8 cellular contexts compared by ENCODE assay signal in the genomic region with DNA sequence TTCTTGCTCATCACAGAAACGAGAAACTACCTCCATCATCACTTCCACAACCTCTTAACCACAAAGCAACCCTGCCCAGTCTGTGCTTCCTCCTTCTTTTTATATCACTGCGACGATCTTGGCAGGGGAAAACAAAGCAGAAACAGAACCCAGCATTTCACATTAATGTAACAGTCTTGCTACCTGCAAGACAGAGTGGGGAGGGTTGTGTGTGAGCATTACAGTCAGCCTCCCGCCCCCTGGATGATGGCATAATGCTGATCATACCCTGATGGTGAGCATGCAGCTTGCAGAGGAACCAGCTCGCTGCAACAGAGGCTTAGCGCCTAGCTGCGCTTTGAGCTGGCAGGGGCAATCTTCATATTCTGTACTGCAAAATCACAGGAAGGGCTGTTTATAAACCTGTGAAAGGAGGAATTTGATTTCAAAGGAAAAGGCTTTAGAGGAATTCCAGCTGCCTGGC.
DNase-seq lines count a peak whose midpoint lies in the region; ATAC-seq lines count a peak whose summit lies in the region.

No MANE protein-coding gene starts in this region.

- no peaks in the 10 kb centered on the region for H3K9me3 ChIP-seq in SJSA1 (replicated peaks)
- H3K9me3 ChIP-seq in stomach smooth muscle (ENCODE audit: control insufficient read depth in 2 of 2, low read length in 2 of 2): no peaks in the 10 kb centered on the region

- H3K27ac ChIP-seq in SJSA1 (no peak overlapping the region), stomach smooth muscle (ENCODE audit: low read length) (no peak overlapping the region)

- H3K4me3 Mint-ChIP-seq in naive thymus-derived CD8-positive, alpha-beta T cell: peak overlapping the region; percentile 62 to 88 (median 82)

- H3K4me1 ChIP-seq in SJSA1 (replicated peaks): peaks cover 54% of the 10 kb centered on the region
- peaks cover 5% of the 10 kb centered on the region for H3K4me1 ChIP-seq in stomach smooth muscle (ENCODE audit: control insufficient read depth, insufficient read depth, low read length)

- H3K27me3 Mint-ChIP-seq in naive thymus-derived CD8-positive, alpha-beta T cell: peaks cover 0 to 19% (median 2%) of the 10 kb centered on the region in 5 donors

- no peak overlapping the region for H3K9ac ChIP-seq in stomach smooth muscle (ENCODE audit: low read length in 2 of 2)

- H3K36me3 ChIP-seq in SJSA1: no peaks in the 10 kb centered on the region
- no peaks in the 10 kb centered on the region for H3K36me3 ChIP-seq in stomach smooth muscle (ENCODE audit: control insufficient read depth in 2 of 2, insufficient read depth in 2 of 2, low read length in 2 of 2)

- ATAC-seq in GM18517 (IDR thresholded peaks at IDR 0.05; ENCODE audit: unreplicated experiment): peak; percentile 72
- ATAC-seq in HG02943 (IDR thresholded peaks at IDR 0.05; ENCODE audit: low read depth, unreplicated experiment): peak; percentile 64
- peak; percentile 88 to 94 for ATAC-seq in activated naive CD4-positive, alpha-beta T cell treated with anti-CD3 and anti-CD28 coated beads, Interleukin-2, amount 50 U/mL, for 72 hours
- peak; percentile 80 to 81 for ATAC-seq in naive thymus-derived CD8-positive, alpha-beta T cell

- peaks cover 9 to 20% (median 11%) of the 10 kb centered on the region in 4 donors for H3K4me1 Mint-ChIP-seq in naive thymus-derived CD8-positive, alpha-beta T cell

- H3K9me3 Mint-ChIP-seq in activated naive CD4-positive, alpha-beta T cell treated with anti-CD3 and anti-CD28 coated beads, Interleukin-2, amount 50 U/mL, for 72 hours: no peaks in the 10 kb centered on the region
- no peaks in the 10 kb centered on the region for H3K9me3 Mint-ChIP-seq in naive thymus-derived CD8-positive, alpha-beta T cell

- no peaks in the 10 kb centered on the region for H3K36me3 Mint-ChIP-seq in activated naive CD4-positive, alpha-beta T cell treated with anti-CD3 and anti-CD28 coated beads, Interleukin-2, amount 50 U/mL, for 72 hours
- no peaks in the 10 kb centered on the region for H3K36me3 Mint-ChIP-seq in naive thymus-derived CD8-positive, alpha-beta T cell

- DNase-seq in SJSA1 (ENCODE audit: low read depth in 1 of 2, low spot score in 2 of 2): peak; percentile 48 to 60
- DNase-seq in activated naive CD4-positive, alpha-beta T cell treated with anti-CD3 and anti-CD28 coated beads, Interleukin-2, amount 50 U/mL, for 72 hours (ENCODE audit: low spot score in 2 of 2): peak in 1 of 2 donors; percentile 25
- DNase-seq in naive thymus-derived CD8-positive, alpha-beta T cell: peak in 8 of 10 donors; percentile 3 to 62 (median 28)
- DNase-seq in cortex of kidney (lab: John Stamatoyannopoulos, UW): no peak
- DNase-seq in NCI-H524 (lab: John Stamatoyannopoulos, UW): no peak

- no peak overlapping the region for H3K27ac Mint-ChIP-seq in activated naive CD4-positive, alpha-beta T cell treated with anti-CD3 and anti-CD28 coated beads, Interleukin-2, amount 50 U/mL, for 72 hours
- H3K27ac Mint-ChIP-seq in naive thymus-derived CD8-positive, alpha-beta T cell: peak overlapping the region in 6 of 10 donors; percentile 18 to 76 (median 24)

- no peaks in the 10 kb centered on the region for H3K27me3 ChIP-seq in SJSA1 (replicated peaks)
- no peaks in the 10 kb centered on the region for H3K27me3 ChIP-seq in stomach smooth muscle (ENCODE audit: control insufficient read depth in 1 of 2, insufficient read depth in 2 of 2, low read length in 2 of 2)

- POLR2A ChIA-PET in naive thymus-derived CD8-positive, alpha-beta T cell (lab: Charles Lee): no interaction called here

- H3K4me3 ChIP-seq in SJSA1 (no peak overlapping the region), stomach smooth muscle (ENCODE audit: low read length in 2 of 2) (peak overlapping the region; percentile 53 to 66)

Comparison
In these comparisons a context has a peak if more than half of its experiments do, and no peak if none do; other contexts are left out.
1. DNase-seq: peak in SJSA1 (2 of 2) and naive thymus-derived CD8-positive, alpha-beta T cell (8 of 10); none in cortex of kidney (single experiment) and NCI-H524 (0 of 2).
2. H3K27ac Mint-ChIP-seq: peak in naive thymus-derived CD8-positive, alpha-beta T cell (6 of 10); none in activated naive CD4-positive, alpha-beta T cell treated with anti-CD3 and anti-CD28 coated beads, Interleukin-2, amount 50 U/mL, for 72 hours (0 of 2).
3. Peak in every context shown above with its lines, with median percentiles within 50 percentile points of each other: ATAC-seq.